ENCODE assay signal across 25 cellular contexts in genomic region chr7:156975620-156976019, GRCh38. TPM values are rescaled to one million over a fixed set of nuclear protein-coding genes. Genes with fewer than 3 reads are reported as not detected.
"Had no signal": no experiment of that assay in that cellular context is flagged by ENCODE, and none has a peak within 500 bp of the region (broad histone marks: within the 10 kb centered on the region; RNA-seq: fewer than 3 reads in every experiment).

No MANE protein-coding gene starts in this region.

- ATAC-seq: activated CD8-positive, alpha-beta memory T cell treated with anti-CD3 and anti-CD28 coated beads, Interleukin-2, amount 10 ng/mL, durations not matched to agents 7 days and 5 days; PC-3 had no signal

- DNase-seq: activated B cell treated with CpG ODN at 0.5 μM for 24 hours; activated CD4-positive, alpha-beta T cell treated with anti-CD3 and anti-CD28 coated beads for 1 hour; activated CD4-positive, alpha-beta T cell treated with anti-CD3 and anti-CD28 coated beads, Interleukin-2, amount 10 ng/mL, durations not matched to agents 24 days and 14 days; activated CD4-positive, alpha-beta T cell treated with anti-CD3 and anti-CD28 coated beads, Interleukin-2, amount 50 U/mL, for 48 hours; activated effector memory CD4-positive, alpha-beta T cell treated with Interleukin-2 at 50 U/mL for 16 hours; activated naive CD4-positive, alpha-beta T cell; activated T-cell treated with anti-CD3 and anti-CD28 coated beads, Interleukin-2, amount 50 U/mL, for 24 hours; aorta; caudate nucleus; KG1; NCI-H1048; NCI-H1417; NCI-H1694; NCI-H2107; NCI-H446; NCI-H524 treated with DMSO at 0.1 percent for 48 hours; PC-3; SIG-M5; T-helper 2 cell; T1000 had no signal

RNA-seq across cellular contexts. Expression of gene MNX1, which starts 34.8 kb away (rescaled TPM):
- total RNA-seq: activated B cell treated with CpG ODN at 0.5 μM for 24 hours; activated CD4-positive, alpha-beta T cell treated with anti-CD3 and anti-CD28 coated beads, Interleukin-2, amount 10 ng/mL, durations not matched to agents 24 days and 14 days; activated CD8-positive, alpha-beta memory T cell treated with anti-CD3 and anti-CD28 coated beads, Interleukin-2, amount 10 ng/mL, durations not matched to agents 7 days and 5 days; activated T-helper 1 cell treated with anti-CD3 and anti-CD28 coated beads, Interleukin-12 subunit alpha, Interleukin-12 subunit beta, Interleukin-2, Interleukin-4 antibody, amounts not matched to agents 30 ng/mL and 10 ng/mL and 1 ng/mL, durations not matched to agents 14 hours and 24 hours and 36 hours; aorta; cerebellum; LHCN-M2; M059J had no signal
